31 cellular contexts compared by ENCODE assay signal in the genomic region with DNA sequence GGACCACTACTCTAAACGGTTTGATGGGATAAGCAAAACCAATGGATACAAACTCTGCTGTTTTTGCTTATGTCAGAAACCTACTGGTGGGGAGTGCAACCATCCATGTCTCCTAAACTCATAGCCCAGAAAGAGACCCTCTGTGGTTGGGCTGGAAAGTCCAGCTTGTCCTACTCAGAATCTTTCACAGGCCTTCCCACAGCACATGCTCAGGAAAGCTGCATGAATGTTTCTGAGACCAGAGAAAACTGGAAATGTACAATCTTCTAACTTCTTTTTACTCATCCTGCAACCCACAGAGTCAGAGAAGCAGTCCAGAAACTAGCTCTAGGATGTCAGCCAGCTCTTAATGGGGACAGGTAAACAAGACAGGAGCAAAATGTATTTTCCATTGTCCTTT.
"Had no signal": no experiment of that assay in that cellular context is flagged by ENCODE, and none has a peak within 500 bp of the region (broad histone marks: within the 10 kb centered on the region; RNA-seq: fewer than 3 reads in every experiment).

No MANE protein-coding gene starts in this region.

- H3K4me3 ChIP-seq: ascending aorta, cardiac muscle cell had no signal

- H3K4me1 ChIP-seq: ascending aorta had no signal

- DNase-seq: activated B cell treated with CpG ODN at 0.5 μM for 24 hours; activated CD4-positive, alpha-beta memory T cell treated with anti-CD3 and anti-CD28 coated beads, Interleukin-2, amount 10 ng/mL, durations not matched to agents 7 days and 5 days; activated CD4-positive, alpha-beta T cell treated with anti-CD3 and anti-CD28 coated beads for 36 hours; activated CD4-positive, alpha-beta T cell treated with anti-CD3 and anti-CD28 coated beads for 48 hours; activated CD4-positive, alpha-beta T cell treated with anti-CD3 and anti-CD28 coated beads, Interleukin-2, amount 10 ng/mL, durations not matched to agents 7 days and 5 days; activated CD4-positive, alpha-beta T cell treated with anti-CD3 and anti-CD28 coated beads, Interleukin-2, amount 50 U/mL, for 48 hours; activated CD4-positive, CD25-positive, alpha-beta regulatory T cell treated with anti-CD3 and anti-CD28 coated beads, Interleukin-2, amount 50 U/mL, for 72 hours; activated CD8-positive, alpha-beta memory T cell treated with anti-CD3 and anti-CD28 coated beads for 24 hours; activated CD8-positive, alpha-beta memory T cell treated with anti-CD3 and anti-CD28 coated beads, Interleukin-2, amount 10 ng/mL, durations not matched to agents 7 days and 5 days; activated CD8-positive, alpha-beta memory T cell treated with anti-CD3 and anti-CD28 coated beads, Interleukin-2, amount 50 U/mL, for 48 hours; activated CD8-positive, alpha-beta T cell treated with anti-CD3 and anti-CD28 coated beads, Interleukin-2, amount 10 ng/mL, durations not matched to agents 7 days and 5 days; activated effector memory CD4-positive, alpha-beta T cell treated with Interleukin-2 at 50 U/mL for 16 hours; activated gamma-delta T cell; activated naive CD4-positive, alpha-beta T cell treated with anti-CD3 and anti-CD28 coated beads, Interleukin-2, amount 10 ng/mL, durations not matched to agents 7 days and 5 days; activated naive CD4-positive, alpha-beta T cell treated with Interleukin-2 at 50 U/mL for 16 hours; activated naive CD8-positive, alpha-beta T cell treated with anti-CD3 and anti-CD28 coated beads, Interleukin-2, amount 10 ng/mL, durations not matched to agents 7 days and 5 days; activated naive CD8-positive, alpha-beta T cell treated with anti-CD3 and anti-CD28 coated beads, Interleukin-2, amount 50 U/mL, for 24 hours; activated T-cell treated with anti-CD3 and anti-CD28 coated beads, Interleukin-2, amount 50 U/mL, for 24 hours; activated T-cell treated with anti-CD3 and anti-CD28 coated beads, Interleukin-2, amount 50 U/mL, for 48 hours; amygdala; anterior cingulate cortex; caudate nucleus; cerebellar nuclear complex; T-helper 1 cell; T-helper 2 cell; T-helper 9 cell had no signal

- H3K27ac ChIP-seq: ascending aorta, cardiac muscle cell, VCaP had no signal

- FAIRE-seq: bronchial epithelial cell, TTC549 had no signal

- H3K36me3 ChIP-seq: ascending aorta, cardiac muscle cell had no signal

- H3K27me3 ChIP-seq: ascending aorta, cardiac muscle cell had no signal

- H3K9me3 ChIP-seq: ascending aorta had no signal
